ENCODE assay signal across 24 cellular contexts in genomic region chr2:468631-469310, GRCh38.
A peak's percentile ranks its signal among the peaks of the same experiment; 100 is the strongest.
DNase-seq lines count a peak whose midpoint lies in the region; ATAC-seq and TF ChIP-seq lines count a peak whose summit lies in the region.
"Had no signal": no experiment of that assay in that cellular context is flagged by ENCODE, and none has a peak within 500 bp of the region (broad histone marks: within the 10 kb centered on the region; RNA-seq: fewer than 3 reads in every experiment).

No MANE protein-coding gene starts in this region.

- no peaks in the 10 kb centered on the region for H3K79me2 ChIP-seq in SK-N-SH (ENCODE audit: insufficient read depth)
- no peaks in the 10 kb centered on the region for H3K79me2 ChIP-seq in hepatocyte

- 47% methylated on average over 29 of the region's 29 CpGs for WGBS in SK-N-SH (ENCODE audit: low lambda C conversion rate)
- WGBS in hepatocyte (ENCODE audit: low lambda C conversion rate, missing lambda C conversion rate), result 57% methylated on average over 29 of the region's 29 CpGs

- H3K9me3 ChIP-seq in SK-N-SH (0 out of 2 replicates have a peak, but pooled peaks cover 11% of the 10 kb centered on the region), hepatocyte (ENCODE audit: low read depth) (peaks cover 9% of the 10 kb centered on the region)

- no peaks in the 10 kb centered on the region for H3K36me3 Mint-ChIP-seq in nephron (ENCODE audit: low read depth)
- H3K36me3 Mint-ChIP-seq: activated naive CD8-positive, alpha-beta T cell treated with anti-CD3 and anti-CD28 coated beads, Interleukin-2, amount 10 ng/mL, durations not matched to agents 7 days and 5 days; brain had no signal

- no peaks in the 10 kb centered on the region for H3K36me3 ChIP-seq in SK-N-SH (replicated peaks in 1 of 2; ENCODE audit: control insufficient read depth in 1 of 2, insufficient read depth in 2 of 2, low read length in 1 of 2)
- no peaks in the 10 kb centered on the region for H3K36me3 ChIP-seq in hepatocyte (replicated peaks; ENCODE audit: insufficient read depth, low read depth)
- H3K36me3 ChIP-seq: tibial artery, WERI-Rb-1 had no signal

- no peak for TF ChIP-seq CTCF in SK-N-SH (IDR thresholded peaks at IDR 0.05)
- TF ChIP-seq CTCF in hepatocyte (IDR thresholded peaks at IDR 0.05; ENCODE audit: poor library complexity), result no peak
- no peak for TF ChIP-seq CTCF in nephron (IDR thresholded peaks at IDR 0.05; ENCODE audit: unreplicated experiment in 3 of 3)
- TF ChIP-seq CTCF in GM10266 (IDR thresholded peaks at IDR 0.05; ENCODE audit: control insufficient read depth, insufficient read depth, low read depth, missing control alignments), result no peak

- H4K20me1 ChIP-seq in SK-N-SH (ENCODE audit: insufficient read depth) (no peaks in the 10 kb centered on the region), hepatocyte (ENCODE audit: insufficient read depth, poor library complexity, severe bottlenecking) (no peaks in the 10 kb centered on the region)

- peaks cover 8% of the 10 kb centered on the region for H3K4me1 Mint-ChIP-seq in nephron
- H3K4me1 Mint-ChIP-seq: brain had no signal

- CTCF ChIA-PET in SK-N-SH (lab: Yijun Ruan, JAX), result interaction anchor here (0.7 to 1.4 kb wide), 2 partner anchors 29 to 136 kb away, joined by 3 to 5 read pairs; no protein-coding TSS in a partner anchor

- peaks cover 0 to 2% of the 10 kb centered on the region in 2 experiments; a peak in 1 of 4 replicates for H3K4me1 ChIP-seq in SK-N-SH (ENCODE audit: control insufficient read depth in 1 of 2, insufficient read depth in 2 of 2, low read depth in 1 of 2, low read length in 1 of 2)
- no peaks in the 10 kb centered on the region for H3K4me1 ChIP-seq in hepatocyte (ENCODE audit: insufficient read depth)

- TF ChIP-seq RAD21 in SK-N-SH (IDR thresholded peaks at IDR 0.05; ENCODE audit: low read length), result no peak

- H3K27ac ChIP-seq in SK-N-SH (ENCODE audit: low read depth in 2 of 2, low read length in 1 of 2), result no peak overlapping the region
- H3K27ac ChIP-seq in hepatocyte, result no peak overlapping the region
- H3K27ac ChIP-seq: 22Rv1, tibial artery, WERI-Rb-1 had no signal

- POLR2A ChIA-PET in SK-N-SH (lab: Yijun Ruan, JAX), result no interaction called here

- ATAC-seq in SK-N-SH treated with all-trans-retinoic acid at 6 μM for 48 hours (no peak), HG02642 (IDR thresholded peaks at IDR 0.05; ENCODE audit: poor library complexity, unreplicated experiment) (no peak), GM21447 (IDR thresholded peaks at IDR 0.05; ENCODE audit: unreplicated experiment) (no peak)
- ATAC-seq: effector memory CD8-positive, alpha-beta T cell; left cardiac atrium; stimulated activated naive CD8-positive, alpha-beta T cell treated with anti-CD3 and anti-CD28 coated beads, Interleukin-15, Interleukin-2, amounts not matched to agents 100 U/mL and 50 U/mL, for 24 hours had no signal

- H2AFZ ChIP-seq in SK-N-SH (ENCODE audit: low read depth) (no peak overlapping the region), hepatocyte (no peak overlapping the region)

- H3K27me3 Mint-ChIP-seq in nephron (ENCODE audit: low read depth), result peaks cover 36% of the 10 kb centered on the region

- no peak for TF ChIP-seq EP300 in SK-N-SH (IDR thresholded peaks at IDR 0.05; ENCODE audit: borderline replicate concordance in 1 of 2, low read depth in 1 of 2, low read length in 1 of 2)

- H3K27ac Mint-ChIP-seq in nephron, result no peak overlapping the region
- H3K27ac Mint-ChIP-seq: activated naive CD8-positive, alpha-beta T cell treated with anti-CD3 and anti-CD28 coated beads, Interleukin-2, amount 10 ng/mL, durations not matched to agents 7 days and 5 days; activated T-helper 2 cell treated with anti-CD3 and anti-CD28 coated beads, Interferon-gamma antibody, Interleukin-2, Interleukin-4, amounts not matched to agents 10 μg/mL and 5 μg/mL and 100 μg/mL, durations not matched to agents 14 hours and 24 hours and 36 hours; brain; CD8-positive, alpha-beta memory T cell; effector memory CD8-positive, alpha-beta T cell had no signal

- peak overlapping the region in 1 of 2 experiments; percentile 30; a peak in 1 of 4 replicates for H3K4me3 ChIP-seq in SK-N-SH (ENCODE audit: low read depth in 2 of 2, low read length in 1 of 2)
- no peak overlapping the region for H3K4me3 ChIP-seq in hepatocyte

- H3K9me2 ChIP-seq in SK-N-SH, result no peaks in the 10 kb centered on the region
- no peaks in the 10 kb centered on the region for H3K9me2 ChIP-seq in hepatocyte (replicated peaks; ENCODE audit: insufficient read depth)

- no peaks in the 10 kb centered on the region for H3K27me3 ChIP-seq in SK-N-SH (ENCODE audit: insufficient read depth)
- peaks cover 28% of the 10 kb centered on the region for H3K27me3 ChIP-seq in hepatocyte

- H3K4me2 ChIP-seq in SK-N-SH (no peak overlapping the region), hepatocyte (peak overlapping the region; percentile 75)

- peak; percentile 56 for DNase-seq in SK-N-SH
- no peak for DNase-seq in hepatocyte (ENCODE audit: low spot score)
- no peak for DNase-seq in NCI-H1436 treated with DMSO at 0.1 percent for 48 hours (lab: John Stamatoyannopoulos, UW)
- DNase-seq in GM10266 (ENCODE audit: extremely low spot score), result no peak
- DNase-seq: activated CD4-positive, alpha-beta T cell treated with anti-CD3 and anti-CD28 coated beads, Interleukin-2, amount 50 U/mL, for 4 hours; activated CD8-positive, alpha-beta memory T cell treated with anti-CD3 and anti-CD28 coated beads, Interleukin-2, amount 50 U/mL, for 48 hours; activated naive CD8-positive, alpha-beta T cell treated with anti-CD3 and anti-CD28 coated beads, Interleukin-2, amount 10 ng/mL, durations not matched to agents 7 days and 5 days; AML-193; CD8-positive, alpha-beta memory T cell; DMS79 treated with DMSO at 0.1 percent for 48 hours; effector memory CD8-positive, alpha-beta T cell; left cardiac atrium; NCI-H774; stimulated activated CD4-positive, alpha-beta T cell treated with anti-CD3 and anti-CD28 coated beads, Interleukin-4, amount 100 ng/mL, for 24 hours; stimulated activated naive CD8-positive, alpha-beta T cell treated with anti-CD3 and anti-CD28 coated beads, Interleukin-15, Interleukin-2, amounts not matched to agents 100 U/mL and 50 U/mL, for 24 hours; tibial artery; WERI-Rb-1 had no signal

- no peak overlapping the region for H3K9ac ChIP-seq in SK-N-SH

- H3F3A ChIP-seq in SK-N-SH (replicated peaks; ENCODE audit: insufficient read depth), result no peaks in the 10 kb centered on the region

- peak overlapping the region; percentile 52 to 61 (median 60) for H3K4me3 Mint-ChIP-seq in nephron
- H3K4me3 Mint-ChIP-seq: activated naive CD8-positive, alpha-beta T cell treated with anti-CD3 and anti-CD28 coated beads, Interleukin-2, amount 10 ng/mL, durations not matched to agents 7 days and 5 days had no signal

- peaks cover 7% of the 10 kb centered on the region for H3K9me3 Mint-ChIP-seq in nephron
- H3K9me3 Mint-ChIP-seq: activated naive CD8-positive, alpha-beta T cell treated with anti-CD3 and anti-CD28 coated beads, Interleukin-2, amount 10 ng/mL, durations not matched to agents 7 days and 5 days had no signal

TF ChIP-seq in SK-N-SH, 30 proteins besides CTCF, POLR2A, EP300 and RAD21 (continues in another document):
- no peak for TF ChIP-seq USF2 (IDR thresholded peaks at IDR 0.05; ENCODE audit: borderline replicate concordance, low read depth, low read length)
- TF ChIP-seq PBX3 (IDR thresholded peaks at IDR 0.05), result no peak

TF ChIP-seq in SK-N-SH treated with all-trans-retinoic acid at 6 μM for 48 hours, 23 proteins besides CTCF, POLR2A, EP300 and RAD21 (continues in another document):
- TF ChIP-seq CSDC2 (CRISPR knock-in tag; IDR thresholded peaks at IDR 0.05) (no peak), ZNF70 (CRISPR knock-in tag; IDR thresholded peaks at IDR 0.05) (no peak), ESRRG (CRISPR knock-in tag; IDR thresholded peaks at IDR 0.05) (no peak), TCF4 (CRISPR knock-in tag; IDR thresholded peaks at IDR 0.05; ENCODE audit: borderline replicate concordance) (no peak), GLIS3 (CRISPR knock-in tag; IDR thresholded peaks at IDR 0.05) (no peak), ARNTL (CRISPR knock-in tag; IDR thresholded peaks at IDR 0.05; ENCODE audit: borderline replicate concordance, low read depth) (no peak), RARB (CRISPR knock-in tag; IDR thresholded peaks at IDR 0.05) (no peak), OSR1 (CRISPR knock-in tag; IDR thresholded peaks at IDR 0.05) (no peak)
- TF ChIP-seq, protein P1, sequence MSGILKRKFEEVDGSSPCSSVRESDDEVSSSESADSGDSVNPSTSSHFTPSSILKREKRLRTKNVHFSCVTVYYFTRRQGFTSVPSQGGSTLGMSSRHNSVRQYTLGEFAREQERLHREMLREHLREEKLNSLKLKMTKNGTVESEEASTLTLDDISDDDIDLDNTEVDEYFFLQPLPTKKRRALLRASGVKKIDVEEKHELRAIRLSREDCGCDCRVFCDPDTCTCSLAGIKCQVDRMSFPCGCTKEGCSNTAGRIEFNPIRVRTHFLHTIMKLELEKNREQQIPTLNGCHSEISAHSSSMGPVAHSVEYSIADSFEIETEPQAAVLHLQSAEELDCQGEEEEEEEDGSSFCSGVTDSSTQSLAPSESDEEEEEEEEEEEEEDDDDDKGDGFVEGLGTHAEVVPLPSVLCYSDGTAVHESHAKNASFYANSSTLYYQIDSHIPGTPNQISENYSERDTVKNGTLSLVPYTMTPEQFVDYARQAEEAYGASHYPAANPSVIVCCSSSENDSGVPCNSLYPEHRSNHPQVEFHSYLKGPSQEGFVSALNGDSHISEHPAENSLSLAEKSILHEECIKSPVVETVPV (CRISPR knock-in tag; IDR thresholded peaks at IDR 0.05), result no peak
- TF ChIP-seq, protein P2, sequence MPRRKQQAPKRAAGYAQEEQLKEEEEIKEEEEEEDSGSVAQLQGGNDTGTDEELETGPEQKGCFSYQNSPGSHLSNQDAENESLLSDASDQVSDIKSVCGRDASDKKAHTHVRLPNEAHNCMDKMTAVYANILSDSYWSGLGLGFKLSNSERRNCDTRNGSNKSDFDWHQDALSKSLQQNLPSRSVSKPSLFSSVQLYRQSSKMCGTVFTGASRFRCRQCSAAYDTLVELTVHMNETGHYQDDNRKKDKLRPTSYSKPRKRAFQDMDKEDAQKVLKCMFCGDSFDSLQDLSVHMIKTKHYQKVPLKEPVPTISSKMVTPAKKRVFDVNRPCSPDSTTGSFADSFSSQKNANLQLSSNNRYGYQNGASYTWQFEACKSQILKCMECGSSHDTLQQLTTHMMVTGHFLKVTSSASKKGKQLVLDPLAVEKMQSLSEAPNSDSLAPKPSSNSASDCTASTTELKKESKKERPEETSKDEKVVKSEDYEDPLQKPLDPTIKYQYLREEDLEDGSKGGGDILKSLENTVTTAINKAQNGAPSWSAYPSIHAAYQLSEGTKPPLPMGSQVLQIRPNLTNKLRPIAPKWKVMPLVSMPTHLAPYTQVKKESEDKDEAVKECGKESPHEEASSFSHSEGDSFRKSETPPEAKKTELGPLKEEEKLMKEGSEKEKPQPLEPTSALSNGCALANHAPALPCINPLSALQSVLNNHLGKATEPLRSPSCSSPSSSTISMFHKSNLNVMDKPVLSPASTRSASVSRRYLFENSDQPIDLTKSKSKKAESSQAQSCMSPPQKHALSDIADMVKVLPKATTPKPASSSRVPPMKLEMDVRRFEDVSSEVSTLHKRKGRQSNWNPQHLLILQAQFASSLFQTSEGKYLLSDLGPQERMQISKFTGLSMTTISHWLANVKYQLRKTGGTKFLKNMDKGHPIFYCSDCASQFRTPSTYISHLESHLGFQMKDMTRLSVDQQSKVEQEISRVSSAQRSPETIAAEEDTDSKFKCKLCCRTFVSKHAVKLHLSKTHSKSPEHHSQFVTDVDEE (CRISPR knock-in tag; IDR thresholded peaks at IDR 0.05), result no peak
